Comparison of ENCODE assay signal across 23 cellular contexts in the genomic region with DNA sequence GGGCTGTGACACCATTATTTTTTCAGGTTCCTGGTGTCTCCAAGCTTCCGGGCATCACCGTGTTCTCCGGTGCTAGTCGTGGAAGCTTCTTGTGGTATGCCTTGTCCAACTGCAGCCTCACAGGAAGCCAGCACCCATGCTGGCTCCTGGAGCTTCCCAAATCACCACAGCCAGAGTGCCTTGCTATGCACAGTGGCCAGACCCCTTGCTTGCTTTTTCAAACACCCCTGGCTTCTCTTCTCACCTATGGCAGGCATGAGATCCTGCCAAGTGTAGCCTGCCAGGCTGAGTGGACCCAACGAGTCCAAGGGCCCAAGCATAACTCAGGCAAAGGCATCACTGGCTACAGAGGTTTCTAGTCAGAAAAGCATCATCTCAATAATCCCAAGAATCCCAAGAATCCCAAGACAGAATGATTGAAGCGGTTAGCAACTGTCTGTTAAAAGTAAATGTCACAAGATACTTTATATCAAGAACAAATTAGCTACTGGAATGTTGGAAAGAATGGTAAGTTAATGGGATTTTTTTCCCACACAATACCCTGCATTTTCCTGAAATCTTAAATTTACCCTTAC.
DNase-seq lines count a peak whose midpoint lies in the region; ATAC-seq lines count a peak whose summit lies in the region.
"Had no signal": no experiment of that assay in that cellular context is flagged by ENCODE, and none has a peak within 500 bp of the region (broad histone marks: within the 10 kb centered on the region; RNA-seq: fewer than 3 reads in every experiment).

No MANE protein-coding gene starts in this region.

- H3K27ac ChIP-seq in mesenchymal stem cell (ENCODE audit: low read length, poor library complexity, severe bottlenecking) (no peak overlapping the region), aorta (ENCODE audit: low read depth in 1 of 2, low read length in 2 of 2) (no peak overlapping the region)
- H3K27ac ChIP-seq: C4-2B, HL-60, PC-9, SJSA1 had no signal

- H3K79me1 ChIP-seq in mesenchymal stem cell (replicated peaks; ENCODE audit: low read length, poor library complexity, severe bottlenecking), result no peaks in the 10 kb centered on the region

- H3K14ac ChIP-seq in mesenchymal stem cell (ENCODE audit: low read length in 2 of 2), result peak overlapping the region in 1 of 2 experiments; percentile 26

- no peaks in the 10 kb centered on the region for H3K27me3 ChIP-seq in mesenchymal stem cell (ENCODE audit: control insufficient read depth in 1 of 2, insufficient read depth in 1 of 2, low read length in 2 of 2)
- no peaks in the 10 kb centered on the region for H3K27me3 ChIP-seq in aorta (ENCODE audit: control insufficient read depth in 1 of 2, insufficient read depth in 2 of 2, low read length in 1 of 2)
- H3K27me3 ChIP-seq: SJSA1 had no signal

- DNase-seq in NCI-H460 (ENCODE audit: extremely low read depth, low read depth) (peak; percentile 15), astrocyte of the hippocampus (ENCODE audit: low read depth, low spot score) (peak; percentile 24), mesenchymal stem cell (no peak), aorta (no peak), NCI-H2081 (lab: John Stamatoyannopoulos, UW) (no peak), NCI-H2196 (lab: John Stamatoyannopoulos, UW; ENCODE audit: unreplicated experiment) (no peak), NCI-H526 treated with DMSO at 0.1 percent for 48 hours (lab: John Stamatoyannopoulos, UW) (no peak)
- DNase-seq: Caco-2; CD8-positive, alpha-beta T cell; DMS79 treated with DMSO at 0.1 percent for 48 hours; GF-D8; Karpas-422; NCI-H1092 treated with DMSO at 0.1 percent for 48 hours; NCI-H1436; NCI-H187; NCI-H2171 treated with DMSO at 0.1 percent for 48 hours; NCI-H446; NCI-H526; PC-9; Right ventricle myocardium superior had no signal

- H3K4me2 ChIP-seq in mesenchymal stem cell (ENCODE audit: low read length, poor library complexity, severe bottlenecking), result no peak overlapping the region
- H3K4me2 ChIP-seq: PC-9 had no signal

- intact Hi-C loops in aorta (cut with DNase I), result no loop called here

- no peak overlapping the region for H3K9ac ChIP-seq in mesenchymal stem cell (ENCODE audit: low read length)

- 89% methylated on average over 5 of the region's 6 CpGs for WGBS in mesenchymal stem cell
- WGBS in aorta, 2 donors, result 81 to 82% methylated on average over 6 of the region's 6 CpGs

- H2BK120ac ChIP-seq in mesenchymal stem cell (ENCODE audit: low read depth, low read length), result no peak overlapping the region

- no peak overlapping the region for H2BK12ac ChIP-seq in mesenchymal stem cell (ENCODE audit: low read length in 2 of 2)

- peak overlapping the region; percentile 22 for H4K91ac ChIP-seq in mesenchymal stem cell (ENCODE audit: low read length)

- H3K4me3 ChIP-seq in mesenchymal stem cell (ENCODE audit: insufficient read depth in 1 of 2, low read depth in 1 of 2, low read length in 2 of 2) (no peak overlapping the region), aorta (ENCODE audit: low read length in 2 of 2) (no peak overlapping the region)
- H3K4me3 ChIP-seq: PC-9, SJSA1 had no signal

- no peak overlapping the region for H2AK5ac ChIP-seq in mesenchymal stem cell (ENCODE audit: low read length, severe bottlenecking)

- no peak overlapping the region for H3K18ac ChIP-seq in mesenchymal stem cell (ENCODE audit: low read depth in 1 of 2, low read length in 2 of 2)

- H3K36me3 ChIP-seq in mesenchymal stem cell (ENCODE audit: control insufficient read depth in 1 of 2, insufficient read depth in 2 of 2, low read depth in 1 of 2, low read length in 2 of 2) (no peaks in the 10 kb centered on the region), aorta (ENCODE audit: control insufficient read depth in 1 of 2, insufficient read depth in 2 of 2, low read length in 1 of 2) (no peaks in the 10 kb centered on the region)
- H3K36me3 ChIP-seq: SJSA1 had no signal

- H3K4me1 ChIP-seq in mesenchymal stem cell (ENCODE audit: control insufficient read depth, insufficient read depth, low read depth, low read length), result peaks cover 4% of the 10 kb centered on the region
- no peaks in the 10 kb centered on the region for H3K4me1 ChIP-seq in aorta (ENCODE audit: control insufficient read depth in 1 of 2, insufficient read depth in 2 of 2, low read length in 2 of 2)
- H3K4me1 ChIP-seq: Caco-2, SJSA1 had no signal

- no peak overlapping the region for H3K23ac ChIP-seq in mesenchymal stem cell (ENCODE audit: low read length in 2 of 2)

- H3K9me3 ChIP-seq in mesenchymal stem cell (ENCODE audit: control insufficient read depth, low read length) (peaks cover 10% of the 10 kb centered on the region), aorta (ENCODE audit: control insufficient read depth, low read length) (peaks cover 2% of the 10 kb centered on the region)
- H3K9me3 ChIP-seq: Caco-2, SJSA1 had no signal

- no peak overlapping the region for H2BK15ac ChIP-seq in mesenchymal stem cell (ENCODE audit: low read depth, poor library complexity, severe bottlenecking)

- no peak overlapping the region for H3K4ac ChIP-seq in mesenchymal stem cell (ENCODE audit: low read depth in 1 of 2, low read length in 2 of 2)

- ATAC-seq in aorta (ENCODE audit: low FRiP score), result peak; percentile 11
- ATAC-seq: CD8-positive, alpha-beta T cell had no signal

- H2AFZ ChIP-seq in mesenchymal stem cell (ENCODE audit: low read depth, low read length), result no peak overlapping the region
- H2AFZ ChIP-seq: PC-9 had no signal

- no peak overlapping the region for H2BK5ac ChIP-seq in mesenchymal stem cell (ENCODE audit: low read depth, low read length, poor library complexity, severe bottlenecking)

- no peak overlapping the region for H4K8ac ChIP-seq in mesenchymal stem cell (ENCODE audit: low read length)

Comparison
In these comparisons a context has a peak if more than half of its experiments do, and no peak if none do; other contexts are left out.
1. DNase-seq: peak in NCI-H460 (single experiment) and astrocyte of the hippocampus (single experiment); none in mesenchymal stem cell (single experiment), aorta (0 of 2), NCI-H2081 (0 of 2), NCI-H2196 (single experiment) and NCI-H526 treated with DMSO at 0.1 percent for 48 hours (single experiment).